Comparison of ENCODE assay signal across 13 cellular contexts in the genomic region with DNA sequence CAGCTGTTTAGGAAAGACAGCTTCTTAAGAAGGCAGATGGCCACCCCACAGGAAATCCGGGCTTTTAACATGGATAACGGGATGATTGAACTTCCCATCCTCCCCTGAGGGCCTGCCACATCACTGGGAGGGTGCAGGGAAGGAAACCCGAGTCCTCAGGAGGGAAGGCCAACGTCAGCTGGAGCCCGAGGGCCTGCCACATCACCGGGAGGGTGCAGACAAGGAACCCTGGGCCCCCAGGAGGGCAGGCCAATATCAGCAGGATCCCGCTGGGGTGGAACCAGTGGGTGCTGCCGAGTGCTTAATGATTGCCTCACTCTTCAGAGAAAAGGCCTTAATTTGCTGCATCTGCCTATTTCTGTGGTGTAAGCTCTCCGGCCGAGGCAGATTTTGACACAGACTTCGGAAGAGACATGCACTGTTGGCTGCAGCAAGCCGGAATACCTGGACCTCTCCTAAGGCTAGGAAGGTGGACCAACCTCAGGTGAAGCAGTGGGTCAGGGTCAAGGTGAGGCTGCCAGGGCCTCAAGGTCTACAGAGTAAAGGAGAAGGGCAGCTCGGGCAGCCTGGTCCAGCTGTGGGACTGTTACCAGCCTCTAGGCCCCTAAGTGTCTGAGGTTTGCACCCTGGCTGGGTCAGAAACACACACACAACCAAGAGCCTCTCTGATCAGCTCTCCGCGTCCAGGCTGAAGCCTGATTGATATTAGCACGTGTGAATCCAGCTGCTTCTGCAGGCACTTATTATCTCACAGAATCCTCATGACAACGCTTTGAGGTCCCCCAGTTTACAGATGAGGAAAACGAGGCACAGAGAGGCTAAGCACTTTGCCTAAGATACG. TPM values are rescaled to one million over a fixed set of nuclear protein-coding genes. Genes with fewer than 3 reads are reported as not detected.
DNase-seq lines count a peak whose midpoint lies in the region; ATAC-seq and TF ChIP-seq lines count a peak whose summit lies in the region.
"Had no signal": no experiment of that assay in that cellular context is flagged by ENCODE, and none has a peak within 500 bp of the region (broad histone marks: within the 10 kb centered on the region; RNA-seq: fewer than 3 reads in every experiment).

No MANE protein-coding gene starts in this region.

- no peaks in the 10 kb centered on the region for H3K27me3 Mint-ChIP-seq in T-helper 2 cell treated with Interferon-gamma antibody and Interleukin-4, amounts not matched to agents 5 μg/mL and 100 μg/mL, for 36 hours (ENCODE audit: low read depth)
- H3K27me3 Mint-ChIP-seq: activated naive CD4-positive, alpha-beta T cell treated with anti-CD3 and anti-CD28 coated beads, Interleukin-2, amount 50 U/mL, for 24 hours had no signal

- no peak for TF ChIP-seq EP300 in ovary (IDR thresholded peaks at IDR 0.05)

- H3K4me3 Mint-ChIP-seq in T-helper 2 cell treated with Interferon-gamma antibody and Interleukin-4, amounts not matched to agents 5 μg/mL and 100 μg/mL, for 36 hours = no peak overlapping the region
- H3K4me3 Mint-ChIP-seq: activated naive CD4-positive, alpha-beta T cell treated with anti-CD3 and anti-CD28 coated beads, Interleukin-2, amount 50 U/mL, for 24 hours had no signal

- no peak for TF ChIP-seq POLR2A in ovary (IDR thresholded peaks at IDR 0.05)

- no peaks in the 10 kb centered on the region for H3K4me1 Mint-ChIP-seq in T-helper 2 cell treated with Interferon-gamma antibody and Interleukin-4, amounts not matched to agents 5 μg/mL and 100 μg/mL, for 36 hours (ENCODE audit: low read depth)
- H3K4me1 Mint-ChIP-seq: activated naive CD4-positive, alpha-beta T cell treated with anti-CD3 and anti-CD28 coated beads, Interleukin-2, amount 50 U/mL, for 24 hours had no signal

- intact Hi-C loops in ovary (cut with DNase I) = no loop called here

- H3K36me3 Mint-ChIP-seq in T-helper 2 cell treated with Interferon-gamma antibody and Interleukin-4, amounts not matched to agents 5 μg/mL and 100 μg/mL, for 36 hours (ENCODE audit: low read depth) = no peaks in the 10 kb centered on the region
- H3K36me3 Mint-ChIP-seq: activated naive CD4-positive, alpha-beta T cell treated with anti-CD3 and anti-CD28 coated beads, Interleukin-2, amount 50 U/mL, for 24 hours had no signal

- H3K4me1 ChIP-seq in ovary (ENCODE audit: insufficient read depth) = no peaks in the 10 kb centered on the region
- H3K4me1 ChIP-seq: stomach had no signal

- H3K4me3 ChIP-seq in choroid plexus epithelial cell (ENCODE audit: low read depth, low read length) (no peak overlapping the region), ovary (no peak overlapping the region)
- H3K4me3 ChIP-seq: K562, stomach had no signal

- no peaks in the 10 kb centered on the region for H3K27me3 ChIP-seq in ovary

- POLR2A ChIA-PET in GM10248 (lab: Yijun Ruan, JAX) = no interaction called here

- no peaks in the 10 kb centered on the region for H3K9me3 ChIP-seq in ovary
- H3K9me3 ChIP-seq: stomach had no signal

- H3K27ac Mint-ChIP-seq in T-helper 2 cell treated with Interferon-gamma antibody and Interleukin-4, amounts not matched to agents 5 μg/mL and 100 μg/mL, for 36 hours = no peak overlapping the region
- H3K27ac Mint-ChIP-seq: activated naive CD4-positive, alpha-beta T cell treated with anti-CD3 and anti-CD28 coated beads, Interleukin-2, amount 50 U/mL, for 24 hours had no signal

- CTCF ChIA-PET in GM10248 (lab: Yijun Ruan, JAX) = no interaction called here

- 84 to 87% (median 85%) methylated on average over 19 of the region's 19 CpGs for WGBS in ovary, 3 donors

- H3K27ac ChIP-seq in ovary (no peak overlapping the region), caudate nucleus (ENCODE audit: low read depth, low read length) (no peak overlapping the region)
- H3K27ac ChIP-seq: stomach had no signal

- peak; percentile 90 for DNase-seq in EH (ENCODE audit: low read depth)
- DNase-seq in NCI-H524 (lab: John Stamatoyannopoulos, UW) = peak; percentile 97 to 98
- peak; percentile 75 for DNase-seq in choroid plexus epithelial cell (ENCODE audit: low read depth)
- DNase-seq in ovary = peak in 4 of 5 donors; percentile 5 to 27 (median 8)
- no peak for DNase-seq in GM10248 (ENCODE audit: extremely low spot score)
- DNase-seq in caudate nucleus (lab: John Stamatoyannopoulos, UW) = no peak
- DNase-seq in T-helper 2 cell treated with Interferon-gamma antibody and Interleukin-4, amounts not matched to agents 5 μg/mL and 100 μg/mL, for 36 hours (ENCODE audit: low spot score) = no peak
- DNase-seq: activated CD4-positive, alpha-beta T cell treated with anti-CD3 and anti-CD28 coated beads for 4 hours; NCI-H446; stomach had no signal

- H3K9me3 Mint-ChIP-seq in T-helper 2 cell treated with Interferon-gamma antibody and Interleukin-4, amounts not matched to agents 5 μg/mL and 100 μg/mL, for 36 hours = no peaks in the 10 kb centered on the region
- H3K9me3 Mint-ChIP-seq: activated naive CD4-positive, alpha-beta T cell treated with anti-CD3 and anti-CD28 coated beads, Interleukin-2, amount 50 U/mL, for 24 hours had no signal

- H3K36me3 ChIP-seq in ovary = no peaks in the 10 kb centered on the region
- H3K36me3 ChIP-seq: stomach had no signal

- ATAC-seq in HG03175 (IDR thresholded peaks at IDR 0.05; ENCODE audit: unreplicated experiment) = no peak
- ATAC-seq: K562 had no signal

- TF ChIP-seq CTCF in choroid plexus epithelial cell (conservative IDR thresholded peaks at IDR 0.05; ENCODE audit: low read depth, low read length) = no peak
- TF ChIP-seq CTCF in ovary (IDR thresholded peaks at IDR 0.05) = no peak
- no peak for TF ChIP-seq CTCF in GM10248 (IDR thresholded peaks at IDR 0.05; ENCODE audit: control extremely low read depth, extremely low read depth, low read depth, missing control alignments)

RNA-seq across cellular contexts. Expression of a gene that starts 14.8 kb away (rescaled TPM):
- 100 to 1,000 TPM in 1 of 7 donors, 10 to 100 TPM in 6; 28.1 to 117 (median 58.6) TPM for total RNA-seq in ovary
- polyA plus RNA-seq in ovary = 10 to 100 TPM; 37.4 to 54.6 TPM

Comparison
In these comparisons a context has a peak if more than half of its experiments do, and no peak if none do; other contexts are left out.
1. DNase-seq: peak in EH (single experiment), NCI-H524 (2 of 2), choroid plexus epithelial cell (single experiment) and ovary (4 of 5); none in GM10248 (single experiment), caudate nucleus (0 of 61) and T-helper 2 cell treated with Interferon-gamma antibody and Interleukin-4, amounts not matched to agents 5 μg/mL and 100 μg/mL, for 36 hours (single experiment).